23 cellular contexts compared by ENCODE assay signal in the genomic region with DNA sequence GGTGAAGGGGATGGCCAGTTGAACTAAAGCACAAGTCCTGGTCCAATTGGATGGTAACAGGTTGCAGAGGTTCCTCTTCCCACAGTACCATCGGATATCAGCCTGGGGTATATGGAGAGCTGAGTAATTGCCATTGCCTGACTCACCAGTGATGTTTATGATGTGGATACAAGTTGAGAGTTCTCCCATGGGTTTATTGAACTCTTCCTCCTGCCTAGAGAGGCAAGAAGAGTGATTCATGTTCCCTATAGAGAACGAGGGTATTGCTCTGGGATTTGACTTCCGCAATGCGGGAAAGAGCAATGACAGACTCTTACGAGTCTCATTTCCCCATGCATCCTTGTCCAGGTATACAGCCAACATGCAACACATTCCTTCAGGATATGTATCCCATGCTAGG.
"Had no signal": no experiment of that assay in that cellular context is flagged by ENCODE, and none has a peak within 500 bp of the region (broad histone marks: within the 10 kb centered on the region; RNA-seq: fewer than 3 reads in every experiment).

No MANE protein-coding gene starts in this region.

- H3K27ac ChIP-seq: gastrocnemius medialis, heart right ventricle, lower lobe of right lung, parathyroid adenoma, prostate gland, right lobe of liver, skin epidermis, testis, tibial nerve, upper lobe of right lung, vagina had no signal

- ATAC-seq: gastrocnemius medialis; heart right ventricle; left lobe of liver; lower lobe of right lung; naive thymus-derived CD4-positive, alpha-beta T cell; right lobe of liver; stimulated activated naive B cell treated with anti-CD40 and anti-IgM and Interleukin-4, amounts not matched to agents 10 μg/mL and 1 μg/mL and 100 μg/mL, for 72 hours; stimulated activated naive CD8-positive, alpha-beta T cell treated with anti-CD3 and anti-CD28 coated beads, Interleukin-15, amount 100 ng/mL, for 72 hours; upper lobe of right lung had no signal

- H3K27me3 ChIP-seq: gastrocnemius medialis, heart right ventricle, right lobe of liver, testis, tibial nerve, upper lobe of right lung, vagina had no signal

- H3K9ac ChIP-seq: parathyroid adenoma had no signal

- H3K4me1 ChIP-seq: gastrocnemius medialis, heart right ventricle, lower lobe of right lung, parathyroid adenoma, prostate gland, right lobe of liver, testis, tibial nerve, upper lobe of right lung, vagina had no signal

- H3K36me3 ChIP-seq: gastrocnemius medialis, heart right ventricle, lower lobe of right lung, prostate gland, right lobe of liver, tibial nerve, upper lobe of right lung, vagina had no signal

- H3K9me3 ChIP-seq: gastrocnemius medialis, lower lobe of right lung, prostate gland, right lobe of liver, testis, tibial nerve, upper lobe of right lung, vagina had no signal

- H3K4me3 ChIP-seq: gastrocnemius medialis, heart right ventricle, lower lobe of right lung, prostate gland, right lobe of liver, skin epidermis, testis, tibial nerve, upper lobe of right lung, vagina had no signal

- DNase-seq: dermis blood vessel endothelial cell; endodermal cell; gastrocnemius medialis; heart right ventricle; hypothalamus; islet precursor cell; lower lobe of right lung; naive thymus-derived CD4-positive, alpha-beta T cell; nephron progenitor cell; retina; right lobe of liver; stimulated activated CD4-positive, alpha-beta T cell treated with anti-CD3 and anti-CD28 coated beads, Interleukin-2, amount 100 ng/mL, for 24 hours; stimulated activated CD4-positive, alpha-beta T cell treated with anti-CD3 and anti-CD28 coated beads, Interleukin-4, amount 100 ng/mL, for 4 hours; stimulated activated naive B cell treated with anti-CD40 and anti-IgM and Interleukin-4, amounts not matched to agents 10 μg/mL and 1 μg/mL and 100 μg/mL, for 72 hours; stimulated activated naive CD8-positive, alpha-beta T cell treated with anti-CD3 and anti-CD28 coated beads, Interleukin-15, amount 100 ng/mL, for 72 hours; testis; upper lobe of right lung had no signal

- H2AFZ ChIP-seq: parathyroid adenoma had no signal

- H3K79me2 ChIP-seq: parathyroid adenoma had no signal
